In genomic region chr11:126415669-126416420, GRCh38 we compare ENCODE assay signal across 7 cellular contexts.
DNase-seq lines count a peak whose midpoint lies in the region; ATAC-seq and TF ChIP-seq lines count a peak whose summit lies in the region.

No MANE protein-coding gene starts in this region.

- intact Hi-C loops in OCI-LY7 (cut with micrococcal nuclease; ENCODE audit: unreplicated experiment), result no loop called here

- H3K27ac Mint-ChIP-seq in mesothelial cell of epicardium, result peak overlapping the region; percentile 54

- POLR2A ChIA-PET in OCI-LY7 (lab: Charles Lee), result interaction anchor here (0.6 kb wide), 1 partner anchor 61 kb away, joined by 4 read pairs; the partner anchor contains the start of gene ST3GAL4

- peak overlapping the region; percentile 36 to 38 for H3K9ac ChIP-seq in duodenal mucosa (ENCODE audit: low read depth in 1 of 2, low read length in 2 of 2)

- no peak for TF ChIP-seq CTCF in OCI-LY7 (conservative IDR thresholded peaks at IDR 0.05; ENCODE audit: low read length)
- TF ChIP-seq CTCF in mesothelial cell of epicardium (IDR thresholded peaks at IDR 0.05; ENCODE audit: unreplicated experiment), result no peak

- H3K4me2 ChIP-seq in OCI-LY7 (ENCODE audit: low read length), result peak overlapping the region; percentile 46; the same call in 1 of the 2 replicates

- no peak overlapping the region for H3K4me3 Mint-ChIP-seq in mesothelial cell of epicardium

- peaks cover 6% of the 10 kb centered on the region for H3K36me3 Mint-ChIP-seq in mesothelial cell of epicardium

- BruUV-seq in OCI-LY7 (replicated peaks; lab: Mats Ljungman, UMichigan), result no TSS peak

- H2AFZ ChIP-seq in OCI-LY7 (ENCODE audit: low read length), result no peak overlapping the region

- H3K27me3 ChIP-seq in duodenal mucosa (ENCODE audit: control insufficient read depth in 1 of 2, insufficient read depth in 2 of 2, low read length in 2 of 2), result peaks cover 5 to 6% of the 10 kb centered on the region in 2 donors

- H3K36me3 ChIP-seq in OCI-LY7 (ENCODE audit: insufficient read depth, low read length), result no peaks in the 10 kb centered on the region; the same call in none of the 2 replicates
- H3K36me3 ChIP-seq in duodenal mucosa (ENCODE audit: control insufficient read depth in 1 of 2, insufficient read depth in 2 of 2, low read length in 2 of 2), result no peaks in the 10 kb centered on the region

- DNase-seq in OCI-LY7 (ENCODE audit: low spot score) (no peak), mesothelial cell of epicardium (ENCODE audit: low spot score in 2 of 2, unreplicated experiment in 2 of 2) (no peak), T1000 (lab: John Stamatoyannopoulos, UW) (no peak), H4 (ENCODE audit: low spot score) (no peak)

- no peaks in the 10 kb centered on the region for H3K9me3 ChIP-seq in OCI-LY7 (ENCODE audit: low read length)
- H3K9me3 ChIP-seq in duodenal mucosa (ENCODE audit: control insufficient read depth in 1 of 2, low read length in 2 of 2), result no peaks in the 10 kb centered on the region

- H3K9me3 Mint-ChIP-seq in mesothelial cell of epicardium, result no peaks in the 10 kb centered on the region

- no peaks in the 10 kb centered on the region for H3K79me2 ChIP-seq in OCI-LY7 (ENCODE audit: insufficient read depth, low read depth, low read length)

- H3K4me3 ChIP-seq in OCI-LY7 (ENCODE audit: low read depth, low read length, poor library complexity, severe bottlenecking) (no peak overlapping the region), duodenal mucosa (ENCODE audit: low read depth in 1 of 2, low read length in 2 of 2) (peak overlapping the region; percentile 55 to 58)

- CTCF ChIA-PET in OCI-LY7 (lab: Charles Lee; ENCODE audit: unreplicated experiment), result no interaction called here

- ATAC-seq in GM18868 (IDR thresholded peaks at IDR 0.05; ENCODE audit: unreplicated experiment), result no peak

- H3K9me2 ChIP-seq in OCI-LY7 (ENCODE audit: insufficient read depth, low read length), result no peaks in the 10 kb centered on the region

- peaks cover 6% of the 10 kb centered on the region for H3K4me1 Mint-ChIP-seq in mesothelial cell of epicardium

- H3K27ac ChIP-seq in OCI-LY7 (ENCODE audit: low read depth, low read length, poor library complexity, severe bottlenecking) (no peak overlapping the region), duodenal mucosa (ENCODE audit: low read depth, low read length) (peak overlapping the region; percentile 45), temporal lobe (ENCODE audit: low read depth, low read length) (peak overlapping the region; percentile 87)

- H3K4me1 ChIP-seq in OCI-LY7 (ENCODE audit: insufficient read depth, low read length, poor library complexity, severe bottlenecking), result peaks cover 28% of the 10 kb centered on the region
- peaks cover 9 to 26% of the 10 kb centered on the region in 2 donors for H3K4me1 ChIP-seq in duodenal mucosa (ENCODE audit: control insufficient read depth in 1 of 2, insufficient read depth in 2 of 2, low read length in 2 of 2)

- H4K20me1 ChIP-seq in OCI-LY7 (ENCODE audit: insufficient read depth, low read length), result no peaks in the 10 kb centered on the region

- no peaks in the 10 kb centered on the region for H3K27me3 Mint-ChIP-seq in mesothelial cell of epicardium (ENCODE audit: low read depth)
